33 cellular contexts compared by ENCODE assay signal in genomic region chr14:36173161-36173560, GRCh38. TPM values are rescaled to one million over a fixed set of nuclear protein-coding genes. Genes with fewer than 3 reads are reported as not detected.
"Had no signal": no experiment of that assay in that cellular context is flagged by ENCODE, and none has a peak within 500 bp of the region (broad histone marks: within the 10 kb centered on the region; RNA-seq: fewer than 3 reads in every experiment).

No MANE protein-coding gene starts in this region.

- DNase-seq: activated CD4-positive, alpha-beta T cell treated with anti-CD3 and anti-CD28 coated beads for 4 hours; activated CD4-positive, alpha-beta T cell treated with anti-CD3 and anti-CD28 coated beads, Interleukin-2, amount 50 U/mL, for 4 hours; activated effector memory CD4-positive, alpha-beta T cell treated with Interleukin-2 at 50 U/mL for 16 hours; activated naive CD4-positive, alpha-beta T cell treated with Interleukin-2 at 50 U/mL for 16 hours; activated T-cell treated with anti-CD3 and anti-CD28 coated beads for 4 hours; anterior cingulate cortex; cortex of kidney; effector memory CD8-positive, alpha-beta T cell; foreskin fibroblast; heart right ventricle; left ventricle myocardium superior; ovary; stimulated activated CD4-positive, alpha-beta T cell treated with anti-CD3 and anti-CD28 coated beads, Interleukin-2, amount 100 ng/mL, for 24 hours; stimulated activated naive CD4-positive, alpha-beta T cell treated with Interleukin-2 at 50 U/mL for 16 hours; T-helper 1 cell; transverse colon had no signal

- H3K27me3 ChIP-seq: ovary, right atrium auricular region, transverse colon had no signal

- H3K36me3 Mint-ChIP-seq: activated naive CD8-positive, alpha-beta T cell; brain had no signal

- H3K4me3 Mint-ChIP-seq: activated naive CD8-positive, alpha-beta T cell; brain; effector memory CD8-positive, alpha-beta T cell; nephron; T-helper 2 cell treated with Interferon-gamma antibody and Interleukin-4, amounts not matched to agents 5 μg/mL and 100 μg/mL, for 36 hours had no signal

- H3K4me2 ChIP-seq: smooth muscle cell had no signal

- H3K36me3 ChIP-seq: heart right ventricle, neutrophil, ovary, right atrium auricular region, transverse colon had no signal

- H3K4me3 ChIP-seq: heart right ventricle, ovary, right atrium auricular region, smooth muscle cell, transverse colon had no signal

- H3K9me3 Mint-ChIP-seq: brain; nephron; T-helper 2 cell treated with Interferon-gamma antibody and Interleukin-4, amounts not matched to agents 5 μg/mL and 100 μg/mL, for 36 hours had no signal

- H3K27ac Mint-ChIP-seq: activated naive CD8-positive, alpha-beta T cell; brain; effector memory CD8-positive, alpha-beta T cell; nephron; progenitor cell of endocrine pancreas; T-helper 2 cell treated with Interferon-gamma antibody and Interleukin-4, amounts not matched to agents 5 μg/mL and 100 μg/mL, for 36 hours had no signal

- H3K4me1 Mint-ChIP-seq: brain had no signal

- H3K9me3 ChIP-seq: heart right ventricle, neutrophil, ovary, right atrium auricular region, transverse colon had no signal

- ATAC-seq: effector memory CD8-positive, alpha-beta T cell; heart right ventricle; left ventricle myocardium superior had no signal

- H3K27ac ChIP-seq: heart right ventricle, neutrophil, ovary, right atrium auricular region, transverse colon had no signal

- H3K4me1 ChIP-seq: heart right ventricle, right atrium auricular region, transverse colon had no signal

RNA-seq across cellular contexts. Expression of gene PTCSC3, which starts 3.4 kb away (rescaled TPM):
- total RNA-seq: chondrocyte, glomerular endothelial cell, heart right ventricle, left ventricle myocardium superior, lung microvascular endothelial cell, mesenteric fat pad, mucosa of gallbladder, ovary, progenitor cell of endocrine pancreas, right atrium auricular region, smooth muscle cell, temporal lobe, transverse colon, urinary bladder had no signal
- polyA plus RNA-seq: adipose tissue, esophagus, heart right ventricle, ovary, smooth muscle cell, urinary bladder had no signal
